Comparison of ENCODE assay signal across 8 cellular contexts in genomic region chr6:474454-475185, GRCh38.
DNase-seq lines count a peak whose midpoint lies in the region; ATAC-seq and TF ChIP-seq lines count a peak whose summit lies in the region.

No MANE protein-coding gene starts in this region.

- H3K27ac Mint-ChIP-seq in activated B cell treated with CpG ODN at 0.5 μM for 24 hours: peak overlapping the region; percentile 39
- no peak overlapping the region for H3K27ac Mint-ChIP-seq in HFFc6

- POLR2A ChIA-PET in activated B cell treated with CpG ODN at 0.5 μM for 24 hours (lab: Charles Lee): interaction anchor here (0.6 to 6.7 kb wide), 8 partner anchors 12 to 182 kb away, joined by 4 to 80 read pairs (median 6); partner anchors contain the start of genes DUSP22 and IRF4

- peak overlapping the region; percentile 48 for H3K4me3 Mint-ChIP-seq in activated B cell treated with CpG ODN at 0.5 μM for 24 hours
- no peak overlapping the region for H3K4me3 Mint-ChIP-seq in HFFc6

- TF ChIP-seq CTCF in activated B cell treated with CpG ODN at 0.5 μM for 24 hours (IDR thresholded peaks at IDR 0.05) (no peak), HFFc6 (IDR thresholded peaks at IDR 0.05) (no peak)

- CTCF ChIA-PET in activated B cell treated with CpG ODN at 0.5 μM for 24 hours (lab: Charles Lee): interaction anchor here (1.1 to 1.6 kb wide), 3 partner anchors 15 to 248 kb away, joined by 3 to 6 read pairs (median 4); no protein-coding TSS in a partner anchor

- H3K4me1 Mint-ChIP-seq in activated B cell treated with CpG ODN at 0.5 μM for 24 hours (peaks cover 60% of the 10 kb centered on the region), HFFc6 (ENCODE audit: low read depth) (no peaks in the 10 kb centered on the region)

- intact Hi-C loops in activated B cell treated with CpG ODN at 0.5 μM for 24 hours (cut with micrococcal nuclease): loop anchor here (1.0 to 5.0 kb wide), 4 partner anchors 11 to 292 kb away; no protein-coding TSS in a partner anchor

- ATAC-seq in HG03521 (IDR thresholded peaks at IDR 0.05; ENCODE audit: unreplicated experiment): peak; percentile 83
- ATAC-seq in activated B cell treated with CpG ODN at 0.5 μM for 24 hours (ENCODE audit: low read depth): peak; percentile 66

- peak; percentile 17 for DNase-seq in NCI-H82 (lab: John Stamatoyannopoulos, UW)
- no peak for DNase-seq in NCI-H82 treated with DMSO at 0.1 percent for 48 hours (lab: John Stamatoyannopoulos, UW; ENCODE audit: unreplicated experiment)
- peak; percentile 40 for DNase-seq in activated B cell treated with CpG ODN at 0.5 μM for 24 hours
- DNase-seq in effector CD8-positive, alpha-beta T cell (lab: John Stamatoyannopoulos, UW): peak; percentile 20
- DNase-seq in stimulated activated CD4-positive, alpha-beta T cell treated with anti-CD3 and anti-CD28 coated beads, TNF-alpha, amount 100 ng/mL, for 48 hours (ENCODE audit: low read depth in 3 of 3): peak; percentile 62 to 77 (median 76)
- DNase-seq in HFFc6: no peak
- no peak for DNase-seq in NCI-H2171 treated with DMSO at 0.1 percent for 48 hours (lab: John Stamatoyannopoulos, UW)

- H3K36me3 Mint-ChIP-seq in activated B cell treated with CpG ODN at 0.5 μM for 24 hours (ENCODE audit: low read depth) (no peaks in the 10 kb centered on the region), HFFc6 (ENCODE audit: low read depth) (no peaks in the 10 kb centered on the region)

- H3K9me3 Mint-ChIP-seq in activated B cell treated with CpG ODN at 0.5 μM for 24 hours: no peaks in the 10 kb centered on the region
- peaks cover 4% of the 10 kb centered on the region; the same call in 1 of the 2 replicates for H3K9me3 Mint-ChIP-seq in HFFc6

- H3K27me3 Mint-ChIP-seq in activated B cell treated with CpG ODN at 0.5 μM for 24 hours (peaks cover 2% of the 10 kb centered on the region), HFFc6 (ENCODE audit: insufficient read depth) (peaks cover 4% of the 10 kb centered on the region)

Comparison
In these comparisons a context has a peak if more than half of its experiments do, and no peak if none do; other contexts are left out.
1. DNase-seq: peak in NCI-H82 (single experiment), activated B cell treated with CpG ODN at 0.5 μM for 24 hours (single experiment), effector CD8-positive, alpha-beta T cell (single experiment) and stimulated activated CD4-positive, alpha-beta T cell treated with anti-CD3 and anti-CD28 coated beads, TNF-alpha, amount 100 ng/mL, for 48 hours (3 of 3); none in NCI-H82 treated with DMSO at 0.1 percent for 48 hours (single experiment), HFFc6 (single experiment) and NCI-H2171 treated with DMSO at 0.1 percent for 48 hours (single experiment).